1 cellular context compared by ENCODE assay signal in genomic region chr12:109308534-109309440, GRCh38.
TF ChIP-seq lines count a peak whose summit lies in the region.

Gene FOXN4 (minus strand): TSS chr12:109309284. CDS start chr12:109308321, 963 bp downstream.

TF ChIP-seq in GM12878, 131 proteins besides CTCF, POLR2A, EP300 and RAD21:
- TF ChIP-seq ZNF592 (IDR thresholded peaks at IDR 0.05) = no peak
- TF ChIP-seq REST (IDR thresholded peaks at IDR 0.05; ENCODE audit: low read depth, low read length) = peak; percentile 67
- no peak for TF ChIP-seq SIX5 (IDR thresholded peaks at IDR 0.05; ENCODE audit: low read depth, low read length, severe bottlenecking)
- TF ChIP-seq BRCA1 (IDR thresholded peaks at IDR 0.05; ENCODE audit: low read depth, low read length) = no peak
- no peak for TF ChIP-seq CBFB (IDR thresholded peaks at IDR 0.05; ENCODE audit: low read depth)
- no peak for TF ChIP-seq CHD1 (IDR thresholded peaks at IDR 0.05; ENCODE audit: low read depth, low read length)
- TF ChIP-seq ZBTB4 (CRISPR knock-in tag; IDR thresholded peaks at IDR 0.05) = no peak
- no peak for TF ChIP-seq KLF5 (IDR thresholded peaks at IDR 0.05; ENCODE audit: partially characterized antibody)
- TF ChIP-seq CEBPB (IDR thresholded peaks at IDR 0.05; ENCODE audit: borderline replicate concordance in 1 of 2, low read depth in 2 of 2, low read length in 2 of 2) = no peak
- no peak for TF ChIP-seq GATAD2B (conservative IDR thresholded peaks at IDR 0.05; ENCODE audit: low read depth)
- peak; percentile 70; the same call in 1 of the 2 replicates for TF ChIP-seq E2F4 (IDR thresholded peaks at IDR 0.05; ENCODE audit: low read depth, low read length)
- TF ChIP-seq ZNF274 (IDR thresholded peaks at IDR 0.05; ENCODE audit: insufficient read depth, insufficient read length) = no peak
- TF ChIP-seq EZH2 (IDR thresholded peaks at IDR 0.05; ENCODE audit: borderline replicate concordance, control insufficient read depth, low read depth, low read length) = 0 out of 2 replicates have a peak, but pooled peaks have one; percentile 70
